Comparison of ENCODE assay signal across 11 cellular contexts in the genomic region with DNA sequence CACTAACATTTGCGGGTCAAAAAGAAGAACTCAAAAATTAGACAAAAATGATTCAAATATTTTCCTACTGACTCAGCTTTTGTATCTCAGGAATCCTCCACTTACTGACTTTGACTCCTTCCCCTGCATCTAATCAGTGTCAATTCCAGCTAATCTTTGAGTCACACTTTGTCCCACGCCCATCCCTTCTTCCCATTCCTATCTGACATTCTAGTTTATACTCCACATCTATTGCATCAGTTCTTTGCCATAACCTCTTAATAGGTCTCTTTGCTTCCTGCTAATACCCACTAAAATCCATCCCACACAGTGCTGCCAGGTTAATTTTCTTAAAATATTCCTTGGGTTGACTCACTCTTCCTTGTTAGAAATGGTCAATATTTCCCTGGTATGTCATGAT. TPM values are rescaled to one million over a fixed set of nuclear protein-coding genes. Genes with fewer than 3 reads are reported as not detected.
DNase-seq lines count a peak whose midpoint lies in the region; ATAC-seq and TF ChIP-seq lines count a peak whose summit lies in the region.
"Had no signal": no experiment of that assay in that cellular context is flagged by ENCODE, and none has a peak within 500 bp of the region (broad histone marks: within the 10 kb centered on the region; RNA-seq: fewer than 3 reads in every experiment).

No MANE protein-coding gene starts in this region.

- intact Hi-C loops in stomach (cut with DNase I; ENCODE audit: low total_unique reads) = no loop called here

- H3K4me3 ChIP-seq in stomach = no peak overlapping the region

- no peaks in the 10 kb centered on the region for H3K4me1 ChIP-seq in stomach

- 83 to 97% (median 87%) methylated on average over 2 of the region's 2 CpGs for WGBS in stomach, 5 donors

- H3K36me3 ChIP-seq in stomach = no peaks in the 10 kb centered on the region

- DNase-seq in AG20443 (ENCODE audit: low spot score) (peak; percentile 85), M059J (ENCODE audit: low read depth) (peak; percentile 83), caudate nucleus (lab: John Stamatoyannopoulos, UW) (peak in 15 of 61 donors; percentile 12 to 88 (median 37)), kidney tubule cell (ENCODE audit: low spot score) (peak; percentile 92), stomach (no peak), NCI-H2107 treated with DMSO at 0.1 percent for 48 hours (lab: John Stamatoyannopoulos, UW; ENCODE audit: unreplicated experiment) (no peak), cerebellar nuclear complex (lab: John Stamatoyannopoulos, UW) (no peak)
- DNase-seq: activated B cell treated with CpG ODN at 0.5 μM for 24 hours, cortex of kidney, NCI-H2029 had no signal

- H3K27ac ChIP-seq in caudate nucleus (ENCODE audit: low read depth, low read length) = peak overlapping the region; percentile 33
- no peak overlapping the region for H3K27ac ChIP-seq in stomach

- no peaks in the 10 kb centered on the region for H3K27me3 ChIP-seq in stomach

- ATAC-seq in HG02763 (IDR thresholded peaks at IDR 0.05; ENCODE audit: unreplicated experiment) = no peak

- no peak for TF ChIP-seq POLR2A in stomach (IDR thresholded peaks at IDR 0.05)

- H3K9me3 ChIP-seq in stomach = peaks cover 0 to 16% (median 4%) of the 10 kb centered on the region in 4 donors

- TF ChIP-seq CTCF in stomach (IDR thresholded peaks at IDR 0.05) = no peak

- TF ChIP-seq EP300 in stomach (IDR thresholded peaks at IDR 0.05) = no peak

RNA-seq across cellular contexts. Expression of gene BBS10, which starts 19.1 kb away (rescaled TPM):
- 7.0 and 8.9 TPM in 2 replicates for total RNA-seq in M059J (2014; rRNA removed; shearing (Covaris generic))
- 10 to 100 TPM in 2 of 5 donors, 1 to 10 TPM in 2, under 1 TPM in 1; 0.87 to 15.6 (median 9.1) TPM for total RNA-seq in stomach
- polyA plus RNA-seq in stomach = 1 to 10 TPM; 1.9 to 4.6 (median 2.0) TPM

Comparison
In these comparisons a context has a peak if more than half of its experiments do, and no peak if none do; other contexts are left out.
1. DNase-seq: peak in AG20443 (single experiment), M059J (single experiment) and kidney tubule cell (single experiment); none in stomach (single experiment), NCI-H2107 treated with DMSO at 0.1 percent for 48 hours (single experiment) and cerebellar nuclear complex (0 of 2).